In genomic region chr12:26135010-26135420, GRCh38 we compare ENCODE assay signal across 12 cellular contexts. TPM values are rescaled to one million over a fixed set of nuclear protein-coding genes. Genes with fewer than 3 reads are reported as not detected.
DNase-seq lines count a peak whose midpoint lies in the region; FAIRE-seq and TF ChIP-seq lines count a peak whose summit lies in the region.
"Had no signal": no experiment of that assay in that cellular context is flagged by ENCODE, and none has a peak within 500 bp of the region (broad histone marks: within the 10 kb centered on the region; RNA-seq: fewer than 3 reads in every experiment).

No MANE protein-coding gene starts in this region.

- H3K9me3 Mint-ChIP-seq in immature natural killer cell: no peaks in the 10 kb centered on the region
- H3K9me3 Mint-ChIP-seq in HFFc6: no peaks in the 10 kb centered on the region

- no peak overlapping the region for H3K27ac Mint-ChIP-seq in immature natural killer cell
- no peak overlapping the region for H3K27ac Mint-ChIP-seq in HFFc6
- H3K27ac Mint-ChIP-seq: activated naive CD8-positive, alpha-beta T cell had no signal

- H3K27ac ChIP-seq in small intestine (ENCODE audit: low read depth in 1 of 2, low read length in 1 of 2): no peak overlapping the region
- H3K27ac ChIP-seq: VCaP had no signal

- no peaks in the 10 kb centered on the region for H3K9me3 ChIP-seq in small intestine (ENCODE audit: control insufficient read depth, low read depth)

- H3K27me3 Mint-ChIP-seq in immature natural killer cell (ENCODE audit: low read depth in 3 of 3) (peaks cover 2 to 6% (median 5%) of the 10 kb centered on the region in 3 donors), HFFc6 (ENCODE audit: insufficient read depth) (peaks cover 5% of the 10 kb centered on the region)

- peaks cover 0 to 6% of the 10 kb centered on the region in 2 donors for H3K4me1 ChIP-seq in small intestine (ENCODE audit: control insufficient read depth in 2 of 2, insufficient read depth in 1 of 2, low read depth in 1 of 2, low read length in 1 of 2)

- no peak for TF ChIP-seq CTCF in HFFc6 (IDR thresholded peaks at IDR 0.05)

- no peaks in the 10 kb centered on the region for H3K36me3 ChIP-seq in small intestine (ENCODE audit: control insufficient read depth in 2 of 2, insufficient read depth in 2 of 2, low read length in 2 of 2)

- H3K4me1 Mint-ChIP-seq in immature natural killer cell (no peaks in the 10 kb centered on the region), HFFc6 (ENCODE audit: low read depth) (no peaks in the 10 kb centered on the region)

- no peaks in the 10 kb centered on the region for H3K27me3 ChIP-seq in small intestine (ENCODE audit: control insufficient read depth in 2 of 2, insufficient read depth in 2 of 2, low read length in 2 of 2)

- no peak overlapping the region for H3K4me3 ChIP-seq in small intestine (ENCODE audit: low read depth in 1 of 2, low read length in 2 of 2)

- H3K4me3 Mint-ChIP-seq in immature natural killer cell: no peak overlapping the region
- H3K4me3 Mint-ChIP-seq in HFFc6: no peak overlapping the region
- H3K4me3 Mint-ChIP-seq: activated naive CD8-positive, alpha-beta T cell had no signal

- DNase-seq in HT-29 (ENCODE audit: low spot score) (peak; percentile 54), NCI-H510A treated with DMSO at 0.1 percent for 48 hours (lab: John Stamatoyannopoulos, UW) (peak; percentile 62), glomerular visceral epithelial cell (ENCODE audit: extremely low spot score) (peak; percentile 90), small intestine (peak; percentile 54), inferior parietal cortex (ENCODE audit: extremely low spot score) (no peak), activated T-cell treated with anti-CD3 and anti-CD28 coated beads for 4 hours (no peak), immature natural killer cell (no peak), HFFc6 (no peak)
- DNase-seq: stimulated activated CD4-positive, alpha-beta T cell treated with anti-CD3 and anti-CD28 coated beads, Interleukin-15, amount 100 ng/mL, for 24 hours had no signal

- 17 to 47% (median 21%) methylated on average over 5 of the region's 5 CpGs for WGBS in small intestine, 3 donors

- H3K36me3 Mint-ChIP-seq in immature natural killer cell: no peaks in the 10 kb centered on the region
- no peaks in the 10 kb centered on the region for H3K36me3 Mint-ChIP-seq in HFFc6 (ENCODE audit: low read depth)
- H3K36me3 Mint-ChIP-seq: activated naive CD8-positive, alpha-beta T cell had no signal

- no peak for FAIRE-seq in small intestine (lab: Jason Lieb, UNC)
- FAIRE-seq: endothelial cell of umbilical vein had no signal

RNA-seq across cellular contexts. Expression of gene BHLHE41, which starts 10.2 kb away (rescaled TPM):
- total RNA-seq in HT-29 (2014; rRNA removed; shearing (Covaris generic)): 79.8 and 82.7 TPM in 2 replicates
- polyA plus RNA-seq in small intestine (1 to 10 TPM in 1 of 3 donors, under 1 TPM in 2; 0.54 to 1.4 (median 0.67) TPM), immature natural killer cell (not detected)
- 10 to 100 TPM; 12.3 to 17.6 (median 13.8) TPM for total RNA-seq in HFFc6 (2021; fragmentation: NEBNext Ultra II Directional; extraction: Animal tissue kit (Norgen Biotek cat#: 25700))

Comparison
In these comparisons a context has a peak if more than half of its experiments do, and no peak if none do; other contexts are left out.
1. DNase-seq: peak in HT-29 (single experiment), NCI-H510A treated with DMSO at 0.1 percent for 48 hours (single experiment), glomerular visceral epithelial cell (single experiment) and small intestine (single experiment); none in inferior parietal cortex (single experiment), activated T-cell treated with anti-CD3 and anti-CD28 coated beads for 4 hours (single experiment), immature natural killer cell (0 of 3) and HFFc6 (single experiment).